9 cellular contexts compared by ENCODE assay signal in the genomic region with DNA sequence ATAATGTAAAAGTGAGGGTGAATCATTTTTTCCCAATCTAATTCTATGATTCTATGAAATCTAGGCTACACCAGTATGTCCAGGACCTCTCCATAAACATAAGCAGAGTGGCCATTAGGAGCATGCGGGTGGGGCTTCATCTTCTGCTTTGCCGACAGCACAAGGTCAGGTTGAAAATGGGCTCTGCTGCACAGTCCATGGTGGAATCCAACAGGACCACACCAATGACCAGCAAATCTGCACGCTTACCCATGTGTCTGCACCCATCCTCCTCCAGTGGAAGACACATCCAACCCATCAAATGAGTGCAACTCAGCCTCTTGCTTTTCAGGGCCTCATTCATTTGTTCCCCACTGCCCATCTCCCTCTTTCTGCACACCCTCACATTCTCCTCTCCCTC. TPM values are rescaled to one million over a fixed set of nuclear protein-coding genes. Genes with fewer than 3 reads are reported as not detected.
"Had no signal": no experiment of that assay in that cellular context is flagged by ENCODE, and none has a peak within 500 bp of the region (broad histone marks: within the 10 kb centered on the region; RNA-seq: fewer than 3 reads in every experiment).

No MANE protein-coding gene starts in this region.

- H3K4me1 Mint-ChIP-seq: GM23338 had no signal

- H3K27ac Mint-ChIP-seq: GM23338, H9, HFFc6 had no signal

- ATAC-seq: GM23338, HCT116 had no signal

- H3K4me3 Mint-ChIP-seq: GM23338, H9, HFFc6 had no signal

- H3K27ac ChIP-seq: GM23248 had no signal

- DNase-seq: GM23248, GOT3, H7, H9, HCEC 1CT, HFFc6 had no signal

RNA-seq across cellular contexts. Expression of a gene that starts 43.3 kb away (rescaled TPM):
- total RNA-seq: GM23248, H4, HFFc6 had no signal
- polyA plus RNA-seq: GM23248 had no signal
